Comparison of ENCODE assay signal across 8 cellular contexts in genomic region chr3:136195258-136196063, GRCh38.
A peak's percentile ranks its signal among the peaks of the same experiment; 100 is the strongest.
DNase-seq lines count a peak whose midpoint lies in the region; TF ChIP-seq lines count a peak whose summit lies in the region.

No MANE protein-coding gene starts in this region.

- POLR2A ChIA-PET in HEK293T (lab: Yijun Ruan, JAX): interaction anchor here (0.8 to 2.2 kb wide), 16 partner anchors 10 to 793 kb away, joined by 3 to 27 read pairs (median 4); partner anchors contain the start of genes PCCB and STAG1

- DNase-seq in NCI-H748 (lab: John Stamatoyannopoulos, UW; ENCODE audit: unreplicated experiment) (peak; percentile 74), NCI-H748 treated with DMSO at 0.1 percent for 48 hours (lab: John Stamatoyannopoulos, UW) (no peak), HEK293T (ENCODE audit: extremely low spot score) (peak; percentile 54), NB4 (ENCODE audit: low read depth) (peak; percentile 86), T1000 (lab: John Stamatoyannopoulos, UW) (peak; percentile 54), cerebellar cortex (ENCODE audit: low spot score) (peak; percentile 66), kidney glomerular epithelial cell (lab: John Stamatoyannopoulos, UW) (peak; percentile 61)
- DNase-seq in stimulated activated CD4-positive, alpha-beta T cell treated with anti-CD3 and anti-CD28 coated beads, Interleukin-1b, Interleukin-23, amount 100 ng/mL, for 1 hour (ENCODE audit: low read depth in 2 of 2): peak; percentile 19 to 32

- no peak for TF ChIP-seq CTCF in NB4 (IDR thresholded peaks at IDR 0.05; ENCODE audit: low read depth, low read length)

- H3K4me3 ChIP-seq in NB4 (ENCODE audit: low read depth, low read length): peak overlapping the region; percentile 99

- CTCF ChIA-PET in HEK293T (lab: Yijun Ruan, JAX): interaction anchor here (0.6 to 0.8 kb wide), 2 partner anchors 55 to 252 kb away, joined by 3 to 4 read pairs; partner anchors contain the start of gene PCCB

- no peak for TF ChIP-seq POLR2A in NB4 (IDR thresholded peaks at IDR 0.05; ENCODE audit: extremely low read depth, insufficient read length)

TF ChIP-seq in HEK293T, 16 proteins besides CTCF, POLR2A, EP300 and RAD21:
- TF ChIP-seq SP1 (IDR thresholded peaks at IDR 0.05) (no peak), ELF4 (IDR thresholded peaks at IDR 0.05) (no peak)
